Comparison of ENCODE assay signal across 18 cellular contexts in genomic region chr20:32319100-32319499, GRCh38. TPM values are rescaled to one million over a fixed set of nuclear protein-coding genes. Genes with fewer than 3 reads are reported as not detected.
DNase-seq lines count a peak whose midpoint lies in the region; ATAC-seq lines count a peak whose summit lies in the region.
"Had no signal": no experiment of that assay in that cellular context is flagged by ENCODE, and none has a peak within 500 bp of the region (broad histone marks: within the 10 kb centered on the region; RNA-seq: fewer than 3 reads in every experiment).

No MANE protein-coding gene starts in this region.

- intact Hi-C loops in activated CD4-positive, alpha-beta memory T cell treated with anti-CD3 and anti-CD28 coated beads for 36 hours (cut with micrococcal nuclease), result loop anchor here (2.0 kb wide), 1 partner anchor 34 kb away; no protein-coding TSS in a partner anchor

- peaks cover 18% of the 10 kb centered on the region for H3K4me1 Mint-ChIP-seq in activated CD4-positive, alpha-beta memory T cell treated with anti-CD3 and anti-CD28 coated beads for 36 hours (ENCODE audit: low read depth)
- peaks cover 6% of the 10 kb centered on the region for H3K4me1 Mint-ChIP-seq in activated CD4-positive, alpha-beta memory T cell treated with anti-CD3 and anti-CD28 coated beads, Interleukin-2, amount 10 ng/mL, durations not matched to agents 7 days and 5 days
- peaks cover 22% of the 10 kb centered on the region for H3K4me1 Mint-ChIP-seq in stimulated activated naive CD8-positive, alpha-beta T cell treated with anti-CD3 and anti-CD28 coated beads, Interleukin-15, Interleukin-2, amounts not matched to agents 100 ng/mL and 50 ng/mL, for 24 hours (ENCODE audit: low read depth)
- H3K4me1 Mint-ChIP-seq in central memory CD8-positive, alpha-beta T cell, result peaks cover 9% of the 10 kb centered on the region
- peaks cover 8% of the 10 kb centered on the region for H3K4me1 Mint-ChIP-seq in stimulated activated naive CD8-positive, alpha-beta T cell treated with anti-CD3 and anti-CD28 coated beads, Interleukin-15, amount 100 ng/mL, for 72 hours

- no peak overlapping the region for H3K4me3 Mint-ChIP-seq in activated CD4-positive, alpha-beta memory T cell treated with anti-CD3 and anti-CD28 coated beads for 36 hours
- no peak overlapping the region for H3K4me3 Mint-ChIP-seq in activated CD4-positive, alpha-beta memory T cell treated with anti-CD3 and anti-CD28 coated beads, Interleukin-2, amount 10 ng/mL, durations not matched to agents 7 days and 5 days
- no peak overlapping the region for H3K4me3 Mint-ChIP-seq in stimulated activated naive CD8-positive, alpha-beta T cell treated with anti-CD3 and anti-CD28 coated beads, Interleukin-15, Interleukin-2, amounts not matched to agents 100 ng/mL and 50 ng/mL, for 24 hours
- no peak overlapping the region for H3K4me3 Mint-ChIP-seq in central memory CD8-positive, alpha-beta T cell
- H3K4me3 Mint-ChIP-seq in stimulated activated naive CD8-positive, alpha-beta T cell treated with anti-CD3 and anti-CD28 coated beads, Interleukin-15, amount 100 ng/mL, for 72 hours, result no peak overlapping the region

- peak; percentile 34 for DNase-seq in activated CD4-positive, alpha-beta memory T cell treated with anti-CD3 and anti-CD28 coated beads for 36 hours
- DNase-seq in activated CD4-positive, alpha-beta memory T cell treated with anti-CD3 and anti-CD28 coated beads, Interleukin-2, amount 10 ng/mL, durations not matched to agents 7 days and 5 days, result no peak
- DNase-seq in stimulated activated naive CD8-positive, alpha-beta T cell treated with anti-CD3 and anti-CD28 coated beads, Interleukin-15, Interleukin-2, amounts not matched to agents 100 U/mL and 50 U/mL, for 24 hours, result no peak
- no peak for DNase-seq in central memory CD8-positive, alpha-beta T cell (ENCODE audit: low spot score in 2 of 2)
- DNase-seq in stimulated activated naive CD8-positive, alpha-beta T cell treated with anti-CD3 and anti-CD28 coated beads, Interleukin-15, amount 100 ng/mL, for 72 hours, result no peak
- DNase-seq in activated CD8-positive, alpha-beta memory T cell treated with anti-CD3 and anti-CD28 coated beads for 24 hours, result no peak
- DNase-seq in G401 (ENCODE audit: low spot score), result no peak
- DNase-seq: COR-L47, KG1, NCI-H1417 treated with DMSO at 0.1 percent for 48 hours, NCI-H2029, NCI-H2171, NCI-H446, NCI-H69, RPMI8226 had no signal

- ATAC-seq in stimulated activated naive CD8-positive, alpha-beta T cell treated with anti-CD3 and anti-CD28 coated beads, Interleukin-15, Interleukin-2, amounts not matched to agents 100 U/mL and 50 U/mL, for 24 hours, result no peak
- peak; percentile 68 for ATAC-seq in central memory CD8-positive, alpha-beta T cell (replicated peaks; ENCODE audit: extremely low read depth, poor library complexity, severe bottlenecking)
- peak; percentile 66 for ATAC-seq in stimulated activated naive CD8-positive, alpha-beta T cell treated with anti-CD3 and anti-CD28 coated beads, Interleukin-15, amount 100 ng/mL, for 72 hours
- ATAC-seq: A549, HepG2 had no signal

- in situ Hi-C loops in G401 (cut with HindIII; ENCODE audit: low sequenced_read_pairs), result no loop called here

- CTCF ChIA-PET in activated CD4-positive, alpha-beta memory T cell treated with anti-CD3 and anti-CD28 coated beads for 36 hours (lab: Charles Lee), result no interaction called here
- CTCF ChIA-PET in activated CD4-positive, alpha-beta memory T cell treated with anti-CD3 and anti-CD28 coated beads, Interleukin-2, amount 10 ng/mL, durations not matched to agents 7 days and 5 days (lab: Charles Lee), result no interaction called here

- peaks cover 49% of the 10 kb centered on the region for H3K36me3 Mint-ChIP-seq in activated CD4-positive, alpha-beta memory T cell treated with anti-CD3 and anti-CD28 coated beads for 36 hours
- peaks cover 54% of the 10 kb centered on the region for H3K36me3 Mint-ChIP-seq in activated CD4-positive, alpha-beta memory T cell treated with anti-CD3 and anti-CD28 coated beads, Interleukin-2, amount 10 ng/mL, durations not matched to agents 7 days and 5 days (ENCODE audit: low read depth)
- H3K36me3 Mint-ChIP-seq in stimulated activated naive CD8-positive, alpha-beta T cell treated with anti-CD3 and anti-CD28 coated beads, Interleukin-15, Interleukin-2, amounts not matched to agents 100 ng/mL and 50 ng/mL, for 24 hours (ENCODE audit: low read depth), result peaks cover 66% of the 10 kb centered on the region
- peaks cover 31% of the 10 kb centered on the region for H3K36me3 Mint-ChIP-seq in central memory CD8-positive, alpha-beta T cell (ENCODE audit: insufficient read depth)

- POLR2A ChIA-PET in activated CD4-positive, alpha-beta memory T cell treated with anti-CD3 and anti-CD28 coated beads for 36 hours (lab: Charles Lee), result no interaction called here
- POLR2A ChIA-PET in activated CD4-positive, alpha-beta memory T cell treated with anti-CD3 and anti-CD28 coated beads, Interleukin-2, amount 10 ng/mL, durations not matched to agents 7 days and 5 days (lab: Charles Lee), result interaction anchor here (1.2 kb wide), 1 partner anchor 40 kb away, joined by 3 read pairs; no protein-coding TSS in a partner anchor

- peak overlapping the region; percentile 47 for H3K27ac Mint-ChIP-seq in activated CD4-positive, alpha-beta memory T cell treated with anti-CD3 and anti-CD28 coated beads for 36 hours
- no peak overlapping the region for H3K27ac Mint-ChIP-seq in activated CD4-positive, alpha-beta memory T cell treated with anti-CD3 and anti-CD28 coated beads, Interleukin-2, amount 10 ng/mL, durations not matched to agents 7 days and 5 days
- peak overlapping the region; percentile 8 for H3K27ac Mint-ChIP-seq in stimulated activated naive CD8-positive, alpha-beta T cell treated with anti-CD3 and anti-CD28 coated beads, Interleukin-15, Interleukin-2, amounts not matched to agents 100 ng/mL and 50 ng/mL, for 24 hours
- H3K27ac Mint-ChIP-seq in central memory CD8-positive, alpha-beta T cell (ENCODE audit: low read depth), result peak overlapping the region; percentile 78
- peak overlapping the region in 1 of 2 donors; percentile 19 for H3K27ac Mint-ChIP-seq in stimulated activated naive CD8-positive, alpha-beta T cell treated with anti-CD3 and anti-CD28 coated beads, Interleukin-15, amount 100 ng/mL, for 72 hours

- no peaks in the 10 kb centered on the region for H3K27me3 Mint-ChIP-seq in activated CD4-positive, alpha-beta memory T cell treated with anti-CD3 and anti-CD28 coated beads for 36 hours
- H3K27me3 Mint-ChIP-seq in activated CD4-positive, alpha-beta memory T cell treated with anti-CD3 and anti-CD28 coated beads, Interleukin-2, amount 10 ng/mL, durations not matched to agents 7 days and 5 days, result no peaks in the 10 kb centered on the region
- no peaks in the 10 kb centered on the region for H3K27me3 Mint-ChIP-seq in stimulated activated naive CD8-positive, alpha-beta T cell treated with anti-CD3 and anti-CD28 coated beads, Interleukin-15, Interleukin-2, amounts not matched to agents 100 ng/mL and 50 ng/mL, for 24 hours
- H3K27me3 Mint-ChIP-seq in central memory CD8-positive, alpha-beta T cell, result no peaks in the 10 kb centered on the region
- H3K27me3 Mint-ChIP-seq in stimulated activated naive CD8-positive, alpha-beta T cell treated with anti-CD3 and anti-CD28 coated beads, Interleukin-15, amount 100 ng/mL, for 72 hours, result no peaks in the 10 kb centered on the region

- no peaks in the 10 kb centered on the region for H3K9me3 Mint-ChIP-seq in activated CD4-positive, alpha-beta memory T cell treated with anti-CD3 and anti-CD28 coated beads for 36 hours
- no peaks in the 10 kb centered on the region for H3K9me3 Mint-ChIP-seq in activated CD4-positive, alpha-beta memory T cell treated with anti-CD3 and anti-CD28 coated beads, Interleukin-2, amount 10 ng/mL, durations not matched to agents 7 days and 5 days
- H3K9me3 Mint-ChIP-seq in stimulated activated naive CD8-positive, alpha-beta T cell treated with anti-CD3 and anti-CD28 coated beads, Interleukin-15, Interleukin-2, amounts not matched to agents 100 ng/mL and 50 ng/mL, for 24 hours, result no peaks in the 10 kb centered on the region
- no peaks in the 10 kb centered on the region for H3K9me3 Mint-ChIP-seq in central memory CD8-positive, alpha-beta T cell
- no peaks in the 10 kb centered on the region for H3K9me3 Mint-ChIP-seq in stimulated activated naive CD8-positive, alpha-beta T cell treated with anti-CD3 and anti-CD28 coated beads, Interleukin-15, amount 100 ng/mL, for 72 hours

RNA-seq across cellular contexts. Expression of gene ASXL1, which starts 39.0 kb away (rescaled TPM):
- 100 to 1,000 TPM; 141 to 147 TPM for total RNA-seq in activated CD4-positive, alpha-beta memory T cell treated with anti-CD3 and anti-CD28 coated beads for 36 hours
- 100 to 1,000 TPM; 113 to 118 TPM for total RNA-seq in activated CD4-positive, alpha-beta memory T cell treated with anti-CD3 and anti-CD28 coated beads, Interleukin-2, amount 10 ng/mL, durations not matched to agents 7 days and 5 days
- total RNA-seq in G401 (2014; rRNA removed; shearing (Covaris generic)), result 21.0 and 31.0 TPM in 2 replicates

RNA-seq across cellular contexts. Expression of gene KIF3B, which starts 41.6 kb away (rescaled TPM):
- total RNA-seq in activated CD4-positive, alpha-beta memory T cell treated with anti-CD3 and anti-CD28 coated beads for 36 hours, result 10 to 100 TPM; 38.9 to 39.4 TPM
- total RNA-seq in activated CD4-positive, alpha-beta memory T cell treated with anti-CD3 and anti-CD28 coated beads, Interleukin-2, amount 10 ng/mL, durations not matched to agents 7 days and 5 days, result 10 to 100 TPM; 23.1 to 23.4 TPM
- total RNA-seq in G401 (2014; rRNA removed; shearing (Covaris generic)), result 14.6 and 19.1 TPM in 2 replicates
